ENCODE assay signal across 1 cellular context in genomic region chr17:18087610-18088491, GRCh38.
TF ChIP-seq lines count a peak whose summit lies in the region.

TSS of gene DRG2 (plus strand) at chr17:18087948. CDS start at chr17:18088024, 76 bp downstream.

TF ChIP-seq in K562, 482 proteins besides CTCF, POLR2A, EP300 and RAD21 (continued from another document and continues in another):
- TF ChIP-seq ZBTB34 (CRISPR knock-in tag; IDR thresholded peaks at IDR 0.05): no peak
- peak; percentile 58; the same call in 1 of the 2 replicates for TF ChIP-seq ETS1 (conservative IDR thresholded peaks at IDR 0.05; ENCODE audit: control insufficient read depth, low read depth, low read length)
- no peak for TF ChIP-seq RBM15 (IDR thresholded peaks at IDR 0.05; ENCODE audit: insufficient read depth, low read length)
- TF ChIP-seq SUPT5H (IDR thresholded peaks at IDR 0.05): peak; percentile 78
- no peak for TF ChIP-seq ZBTB12 (CRISPR knock-in tag; IDR thresholded peaks at IDR 0.05)
- TF ChIP-seq GTF2B (IDR thresholded peaks at IDR 0.05; ENCODE audit: extremely low read depth, insufficient read length): no peak
- no peak for TF ChIP-seq KLF13 (tag; IDR thresholded peaks at IDR 0.05; ENCODE audit: borderline replicate concordance, low read depth)
- peak; percentile 34; the same call in 1 of the 2 replicates for TF ChIP-seq TRIM28 (IDR thresholded peaks at IDR 0.05)
- no peak for TF ChIP-seq ILF3 (IDR thresholded peaks at IDR 0.05; ENCODE audit: borderline replicate concordance)
- 0 out of 2 replicates have a peak, but pooled peaks have one; percentile 48 for TF ChIP-seq NBN (IDR thresholded peaks at IDR 0.05; ENCODE audit: low read depth)
- TF ChIP-seq ADNP (tag; IDR thresholded peaks at IDR 0.05): peak; percentile 99
- TF ChIP-seq MIER1 (IDR thresholded peaks at IDR 0.05; ENCODE audit: low read depth): no peak
- TF ChIP-seq HDAC1 (IDR thresholded peaks at IDR 0.05): peak; percentile 78 to 83
- TF ChIP-seq SRSF7 (optimal IDR thresholded peaks at IDR 0.05; ENCODE audit: low read depth, low read length): no peak
- TF ChIP-seq GATAD2B (IDR thresholded peaks at IDR 0.05; ENCODE audit: borderline replicate concordance): peak; percentile 81; the same call in 1 of the 2 replicates
- TF ChIP-seq THRAP3 (IDR thresholded peaks at IDR 0.05; ENCODE audit: borderline replicate concordance): no peak
- no peak for TF ChIP-seq NUFIP1 (IDR thresholded peaks at IDR 0.05; ENCODE audit: partially characterized antibody)
- TF ChIP-seq IRF2 (CRISPR knock-in tag; IDR thresholded peaks at IDR 0.05): no peak
- TF ChIP-seq ARID4B (CRISPR knock-in tag; IDR thresholded peaks at IDR 0.05): peak; percentile 79
- TF ChIP-seq SMAD2 (IDR thresholded peaks at IDR 0.05; ENCODE audit: low read depth, low read length): no peak
- peak; percentile 73 to 89 for TF ChIP-seq MNT (conservative IDR thresholded peaks at IDR 0.05)
- TF ChIP-seq NR1H2 (CRISPR knock-in tag; IDR thresholded peaks at IDR 0.05): no peak
- peak; percentile 59; the same call in 1 of the 2 replicates for TF ChIP-seq MXI1 (IDR thresholded peaks at IDR 0.05; ENCODE audit: low read depth, low read length)
- peak; percentile 70 for TF ChIP-seq ATF7 (IDR thresholded peaks at IDR 0.05)
- TF ChIP-seq HNRNPL (IDR thresholded peaks at IDR 0.05; ENCODE audit: low read depth, low read length): 0 out of 2 replicates have a peak, but pooled peaks have one; percentile 57
- TF ChIP-seq DMBX1 (CRISPR knock-in tag; IDR thresholded peaks at IDR 0.05; ENCODE audit: borderline replicate concordance): peak; percentile 51; the same call in 1 of the 2 replicates
- no peak for TF ChIP-seq ZNF518B (CRISPR knock-in tag; IDR thresholded peaks at IDR 0.05)
- TF ChIP-seq ZNF57 (CRISPR knock-in tag; IDR thresholded peaks at IDR 0.05): no peak
- TF ChIP-seq HDAC6 (IDR thresholded peaks at IDR 0.05; ENCODE audit: low read depth, low read length): no peak
- TF ChIP-seq AFF4 (CRISPR knock-in tag; IDR thresholded peaks at IDR 0.05): peak; percentile 73; the same call in 1 of the 2 replicates
- no peak for TF ChIP-seq XRCC4 (IDR thresholded peaks at IDR 0.05; ENCODE audit: extremely low read depth, insufficient read depth, insufficient read length)
- no peak for TF ChIP-seq IRF9 (tag; IDR thresholded peaks at IDR 0.05)
- TF ChIP-seq CHD1 (IDR thresholded peaks at IDR 0.05; ENCODE audit: low read length): peak; percentile 60
- TF ChIP-seq ZNF24 (IDR thresholded peaks at IDR 0.05): peak; percentile 78
- no peak for TF ChIP-seq STAG1 (CRISPR knock-in tag; IDR thresholded peaks at IDR 0.05; ENCODE audit: borderline replicate concordance)
- peak; percentile 75 for TF ChIP-seq SOX6 (IDR thresholded peaks at IDR 0.05)
- TF ChIP-seq TRIM25 (IDR thresholded peaks at IDR 0.05; ENCODE audit: borderline replicate concordance): no peak
- TF ChIP-seq CAMTA2 (CRISPR knock-in tag; conservative IDR thresholded peaks at IDR 0.05): no peak
